3 cellular contexts compared by ENCODE assay signal in the genomic region with DNA sequence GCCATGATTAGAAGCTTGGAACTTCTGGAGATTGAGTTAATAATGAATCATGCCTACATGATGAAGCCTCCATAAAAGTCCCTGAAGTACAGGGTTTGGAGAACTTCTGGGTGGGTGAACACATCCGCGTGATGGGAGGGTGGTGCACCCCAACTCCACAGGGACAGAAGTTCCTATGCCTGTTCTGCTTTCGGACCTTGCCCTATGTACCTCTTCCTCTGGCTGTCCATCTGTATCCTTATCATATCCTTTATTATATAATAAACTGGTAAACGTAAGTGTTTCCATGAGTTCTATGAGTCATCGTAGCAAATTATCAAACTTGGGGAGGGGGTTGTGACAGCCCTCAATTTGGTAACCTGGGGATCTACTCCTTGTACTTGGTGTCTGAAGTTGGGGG.
TF ChIP-seq lines count a peak whose summit lies in the region.

No MANE protein-coding gene starts in this region.

TF ChIP-seq in A549, 52 proteins besides CTCF, POLR2A, EP300 and RAD21:
- TF ChIP-seq FOSL2 (IDR thresholded peaks at IDR 0.05) (no peak), FOSL2 (CRISPR knock-in tag; IDR thresholded peaks at IDR 0.05) (peak; percentile 33; the same call in 1 of the 2 replicates), ZFP36 (IDR thresholded peaks at IDR 0.05; ENCODE audit: borderline replicate concordance, partially characterized antibody) (no peak), HOXB5 (CRISPR knock-in tag; IDR thresholded peaks at IDR 0.05) (no peak), CHD2 (IDR thresholded peaks at IDR 0.05; ENCODE audit: low read length, partially characterized antibody) (no peak), CHD4 (IDR thresholded peaks at IDR 0.05; ENCODE audit: borderline replicate concordance) (no peak)

TF ChIP-seq in K562, 482 proteins besides CTCF, POLR2A, EP300 and RAD21:
- TF ChIP-seq FUS (optimal IDR thresholded peaks at IDR 0.05; ENCODE audit: low read depth, low read length), result no peak
- no peak for TF ChIP-seq RBM25 (IDR thresholded peaks at IDR 0.05; ENCODE audit: low read depth, low read length, severe bottlenecking)
- no peak for TF ChIP-seq XRCC5 (IDR thresholded peaks at IDR 0.05; ENCODE audit: low read depth, low read length)
- no peak for TF ChIP-seq TAL1 (IDR thresholded peaks at IDR 0.05)
- TF ChIP-seq, protein P1, sequence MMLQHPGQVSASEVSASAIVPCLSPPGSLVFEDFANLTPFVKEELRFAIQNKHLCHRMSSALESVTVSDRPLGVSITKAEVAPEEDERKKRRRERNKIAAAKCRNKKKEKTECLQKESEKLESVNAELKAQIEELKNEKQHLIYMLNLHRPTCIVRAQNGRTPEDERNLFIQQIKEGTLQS (IDR thresholded peaks at IDR 0.05), result 0 out of 2 replicates have a peak, but pooled peaks have one; percentile 10
- TF ChIP-seq, protein P1 (CRISPR knock-in tag; conservative IDR thresholded peaks at IDR 0.05), result no peak

TF ChIP-seq in HepG2, 621 proteins besides CTCF, POLR2A, EP300 and RAD21:
- TF ChIP-seq, protein P2, sequence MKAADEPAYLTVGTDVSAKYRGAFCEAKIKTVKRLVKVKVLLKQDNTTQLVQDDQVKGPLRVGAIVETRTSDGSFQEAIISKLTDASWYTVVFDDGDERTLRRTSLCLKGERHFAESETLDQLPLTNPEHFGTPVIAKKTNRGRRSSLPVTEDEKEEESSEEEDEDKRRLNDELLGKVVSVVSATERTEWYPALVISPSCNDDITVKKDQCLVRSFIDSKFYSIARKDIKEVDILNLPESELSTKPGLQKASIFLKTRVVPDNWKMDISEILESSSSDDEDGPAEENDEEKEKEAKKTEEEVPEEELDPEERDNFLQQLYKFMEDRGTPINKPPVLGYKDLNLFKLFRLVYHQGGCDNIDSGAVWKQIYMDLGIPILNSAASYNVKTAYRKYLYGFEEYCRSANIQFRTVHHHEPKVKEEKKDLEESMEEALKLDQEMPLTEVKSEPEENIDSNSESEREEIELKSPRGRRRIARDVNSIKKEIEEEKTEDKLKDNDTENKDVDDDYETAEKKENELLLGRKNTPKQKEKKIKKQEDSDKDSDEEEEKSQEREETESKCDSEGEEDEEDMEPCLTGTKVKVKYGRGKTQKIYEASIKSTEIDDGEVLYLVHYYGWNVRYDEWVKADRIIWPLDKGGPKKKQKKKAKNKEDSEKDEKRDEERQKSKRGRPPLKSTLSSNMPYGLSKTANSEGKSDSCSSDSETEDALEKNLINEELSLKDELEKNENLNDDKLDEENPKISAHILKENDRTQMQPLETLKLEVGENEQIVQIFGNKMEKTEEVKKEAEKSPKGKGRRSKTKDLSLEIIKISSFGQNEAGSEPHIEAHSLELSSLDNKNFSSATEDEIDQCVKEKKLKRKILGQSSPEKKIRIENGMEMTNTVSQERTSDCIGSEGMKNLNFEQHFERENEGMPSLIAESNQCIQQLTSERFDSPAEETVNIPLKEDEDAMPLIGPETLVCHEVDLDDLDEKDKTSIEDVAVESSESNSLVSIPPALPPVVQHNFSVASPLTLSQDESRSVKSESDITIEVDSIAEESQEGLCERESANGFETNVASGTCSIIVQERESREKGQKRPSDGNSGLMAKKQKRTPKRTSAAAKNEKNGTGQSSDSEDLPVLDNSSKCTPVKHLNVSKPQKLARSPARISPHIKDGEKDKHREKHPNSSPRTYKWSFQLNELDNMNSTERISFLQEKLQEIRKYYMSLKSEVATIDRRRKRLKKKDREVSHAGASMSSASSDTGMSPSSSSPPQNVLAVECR (CRISPR knock-in tag; IDR thresholded peaks at IDR 0.05; ENCODE audit: borderline replicate concordance), result no peak
- TF ChIP-seq, protein P3, sequence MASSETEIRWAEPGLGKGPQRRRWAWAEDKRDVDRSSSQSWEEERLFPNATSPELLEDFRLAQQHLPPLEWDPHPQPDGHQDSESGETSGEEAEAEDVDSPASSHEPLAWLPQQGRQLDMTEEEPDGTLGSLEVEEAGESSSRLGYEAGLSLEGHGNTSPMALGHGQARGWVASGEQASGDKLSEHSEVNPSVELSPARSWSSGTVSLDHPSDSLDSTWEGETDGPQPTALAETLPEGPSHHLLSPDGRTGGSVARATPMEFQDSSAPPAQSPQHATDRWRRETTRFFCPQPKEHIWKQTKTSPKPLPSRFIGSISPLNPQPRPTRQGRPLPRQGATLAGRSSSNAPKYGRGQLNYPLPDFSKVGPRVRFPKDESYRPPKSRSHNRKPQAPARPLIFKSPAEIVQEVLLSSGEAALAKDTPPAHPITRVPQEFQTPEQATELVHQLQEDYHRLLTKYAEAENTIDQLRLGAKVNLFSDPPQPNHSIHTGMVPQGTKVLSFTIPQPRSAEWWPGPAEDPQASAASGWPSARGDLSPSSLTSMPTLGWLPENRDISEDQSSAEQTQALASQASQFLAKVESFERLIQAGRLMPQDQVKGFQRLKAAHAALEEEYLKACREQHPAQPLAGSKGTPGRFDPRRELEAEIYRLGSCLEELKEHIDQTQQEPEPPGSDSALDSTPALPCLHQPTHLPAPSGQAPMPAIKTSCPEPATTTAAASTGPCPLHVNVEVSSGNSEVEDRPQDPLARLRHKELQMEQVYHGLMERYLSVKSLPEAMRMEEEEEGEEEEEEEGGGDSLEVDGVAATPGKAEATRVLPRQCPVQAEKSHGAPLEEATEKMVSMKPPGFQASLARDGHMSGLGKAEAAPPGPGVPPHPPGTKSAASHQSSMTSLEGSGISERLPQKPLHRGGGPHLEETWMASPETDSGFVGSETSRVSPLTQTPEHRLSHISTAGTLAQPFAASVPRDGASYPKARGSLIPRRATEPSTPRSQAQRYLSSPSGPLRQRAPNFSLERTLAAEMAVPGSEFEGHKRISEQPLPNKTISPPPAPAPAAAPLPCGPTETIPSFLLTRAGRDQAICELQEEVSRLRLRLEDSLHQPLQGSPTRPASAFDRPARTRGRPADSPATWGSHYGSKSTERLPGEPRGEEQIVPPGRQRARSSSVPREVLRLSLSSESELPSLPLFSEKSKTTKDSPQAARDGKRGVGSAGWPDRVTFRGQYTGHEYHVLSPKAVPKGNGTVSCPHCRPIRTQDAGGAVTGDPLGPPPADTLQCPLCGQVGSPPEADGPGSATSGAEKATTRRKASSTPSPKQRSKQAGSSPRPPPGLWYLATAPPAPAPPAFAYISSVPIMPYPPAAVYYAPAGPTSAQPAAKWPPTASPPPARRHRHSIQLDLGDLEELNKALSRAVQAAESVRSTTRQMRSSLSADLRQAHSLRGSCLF (CRISPR knock-in tag; IDR thresholded peaks at IDR 0.05; ENCODE audit: borderline replicate concordance), result no peak
- TF ChIP-seq, protein P4, sequence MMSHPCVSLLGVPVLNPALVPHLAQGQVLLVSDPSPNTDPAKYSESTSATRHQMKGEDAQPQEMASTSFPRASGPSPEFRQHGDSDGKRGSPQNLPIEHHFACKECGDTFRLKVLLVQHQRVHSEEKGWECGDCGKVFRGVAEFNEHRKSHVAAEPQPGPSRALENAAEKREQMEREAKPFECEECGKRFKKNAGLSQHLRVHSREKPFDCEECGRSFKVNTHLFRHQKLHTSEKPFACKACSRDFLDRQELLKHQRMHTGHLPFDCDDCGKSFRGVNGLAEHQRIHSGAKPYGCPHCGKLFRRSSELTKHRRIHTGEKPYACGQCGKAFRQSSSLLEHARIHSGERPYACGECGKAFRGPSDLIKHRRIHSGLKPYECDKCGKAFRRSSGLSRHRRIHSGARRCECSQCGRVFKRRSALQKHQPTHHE (CRISPR knock-in tag; IDR thresholded peaks at IDR 0.05; ENCODE audit: borderline replicate concordance), result no peak
- no peak for TF ChIP-seq BRD4 (CRISPR knock-in tag; IDR thresholded peaks at IDR 0.05)
- TF ChIP-seq, protein P5, sequence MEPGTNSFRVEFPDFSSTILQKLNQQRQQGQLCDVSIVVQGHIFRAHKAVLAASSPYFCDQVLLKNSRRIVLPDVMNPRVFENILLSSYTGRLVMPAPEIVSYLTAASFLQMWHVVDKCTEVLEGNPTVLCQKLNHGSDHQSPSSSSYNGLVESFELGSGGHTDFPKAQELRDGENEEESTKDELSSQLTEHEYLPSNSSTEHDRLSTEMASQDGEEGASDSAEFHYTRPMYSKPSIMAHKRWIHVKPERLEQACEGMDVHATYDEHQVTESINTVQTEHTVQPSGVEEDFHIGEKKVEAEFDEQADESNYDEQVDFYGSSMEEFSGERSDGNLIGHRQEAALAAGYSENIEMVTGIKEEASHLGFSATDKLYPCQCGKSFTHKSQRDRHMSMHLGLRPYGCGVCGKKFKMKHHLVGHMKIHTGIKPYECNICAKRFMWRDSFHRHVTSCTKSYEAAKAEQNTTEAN (CRISPR knock-in tag; conservative IDR thresholded peaks at IDR 0.05), result no peak
- TF ChIP-seq ZSCAN22 (CRISPR knock-in tag; IDR thresholded peaks at IDR 0.05), result no peak
- no peak for TF ChIP-seq JARID2 (CRISPR knock-in tag; IDR thresholded peaks at IDR 0.05; ENCODE audit: insufficient replicate concordance)
- TF ChIP-seq ZNF746 (CRISPR knock-in tag; IDR thresholded peaks at IDR 0.05), result no peak
- TF ChIP-seq, protein P6, sequence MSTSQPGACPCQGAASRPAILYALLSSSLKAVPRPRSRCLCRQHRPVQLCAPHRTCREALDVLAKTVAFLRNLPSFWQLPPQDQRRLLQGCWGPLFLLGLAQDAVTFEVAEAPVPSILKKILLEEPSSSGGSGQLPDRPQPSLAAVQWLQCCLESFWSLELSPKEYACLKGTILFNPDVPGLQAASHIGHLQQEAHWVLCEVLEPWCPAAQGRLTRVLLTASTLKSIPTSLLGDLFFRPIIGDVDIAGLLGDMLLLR (CRISPR knock-in tag; IDR thresholded peaks at IDR 0.05), result no peak
- no peak for TF ChIP-seq FOSL2 (CRISPR knock-in tag; IDR thresholded peaks at IDR 0.05)
